ENCODE assay signal across 1 cellular context in genomic region chr2:171878481-171878993, GRCh38.
TF ChIP-seq lines count a peak whose summit lies in the region.

No MANE protein-coding gene starts in this region.

TF ChIP-seq in K562, 482 proteins besides CTCF, POLR2A, EP300 and RAD21 (continued from another document and continues in another):
- TF ChIP-seq, protein P1, sequence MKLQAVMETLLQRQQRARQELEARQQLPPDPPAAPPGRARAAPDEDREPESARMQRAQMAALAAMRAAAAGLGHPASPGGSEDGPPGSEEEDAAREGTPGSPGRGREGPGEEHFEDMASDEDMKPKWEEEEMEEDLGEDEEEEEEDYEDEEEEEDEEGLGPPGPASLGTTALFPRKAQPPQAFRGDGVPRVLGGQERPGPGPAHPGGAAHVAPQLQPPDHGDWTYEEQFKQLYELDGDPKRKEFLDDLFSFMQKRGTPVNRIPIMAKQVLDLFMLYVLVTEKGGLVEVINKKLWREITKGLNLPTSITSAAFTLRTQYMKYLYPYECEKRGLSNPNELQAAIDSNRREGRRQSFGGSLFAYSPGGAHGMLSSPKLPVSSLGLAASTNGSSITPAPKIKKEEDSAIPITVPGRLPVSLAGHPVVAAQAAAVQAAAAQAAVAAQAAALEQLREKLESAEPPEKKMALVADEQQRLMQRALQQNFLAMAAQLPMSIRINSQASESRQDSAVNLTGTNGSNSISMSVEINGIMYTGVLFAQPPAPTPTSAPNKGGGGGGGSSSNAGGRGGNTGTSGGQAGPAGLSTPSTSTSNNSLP (IDR thresholded peaks at IDR 0.05; ENCODE audit: borderline replicate concordance, low read depth, low read length) = no peak
- TF ChIP-seq SRSF1 (IDR thresholded peaks at IDR 0.05; ENCODE audit: low read depth, low read length) (no peak), EHMT2 (IDR thresholded peaks at IDR 0.05) (0 out of 2 replicates have a peak, but pooled peaks have one; percentile 57), TFAM (CRISPR knock-in tag; conservative IDR thresholded peaks at IDR 0.05) (no peak), TBP (optimal IDR thresholded peaks at IDR 0.05; ENCODE audit: low read depth, low read length) (no peak), ZNF274 (IDR thresholded peaks at IDR 0.05; ENCODE audit: borderline replicate concordance, low read depth, low read length) (no peak), MIER1 (IDR thresholded peaks at IDR 0.05; ENCODE audit: low read depth) (no peak), HIVEP1 (CRISPR knock-in tag; IDR thresholded peaks at IDR 0.05) (no peak), POLR3A (IDR thresholded peaks at IDR 0.05; ENCODE audit: borderline replicate concordance, extremely low read depth, insufficient read depth, insufficient read length) (no peak), HDAC6 (IDR thresholded peaks at IDR 0.05; ENCODE audit: low read depth, low read length) (no peak), ZNF165 (CRISPR knock-in tag; IDR thresholded peaks at IDR 0.05; ENCODE audit: borderline replicate concordance) (no peak), HSF4 (CRISPR knock-in tag; IDR thresholded peaks at IDR 0.05; ENCODE audit: borderline replicate concordance) (no peak), ZNF644 (tag; IDR thresholded peaks at IDR 0.05; ENCODE audit: low read depth) (0 out of 2 replicates have a peak, but pooled peaks have one; percentile 46), SMAD3 (CRISPR knock-in tag; conservative IDR thresholded peaks at IDR 0.05) (no peak), ZFP36 (IDR thresholded peaks at IDR 0.05; ENCODE audit: low read depth, low read length, partially characterized antibody) (no peak), ZNF134 (CRISPR knock-in tag; conservative IDR thresholded peaks at IDR 0.05) (no peak), POLR2AphosphoS5 (IDR thresholded peaks at IDR 0.05; ENCODE audit: control insufficient read depth, insufficient read depth, low read depth, low read length) (no peak), PREB (CRISPR knock-in tag; IDR thresholded peaks at IDR 0.05) (no peak), RB1 (IDR thresholded peaks at IDR 0.05; ENCODE audit: low read depth) (no peak), HMGXB4 (CRISPR knock-in tag; IDR thresholded peaks at IDR 0.05) (no peak), ZSCAN29 (IDR thresholded peaks at IDR 0.05) (no peak), ZNF785 (CRISPR knock-in tag; IDR thresholded peaks at IDR 0.05) (no peak), E2F1 (CRISPR knock-in tag; IDR thresholded peaks at IDR 0.05) (no peak), NONO (IDR thresholded peaks at IDR 0.05; ENCODE audit: low read depth in 2 of 2, low read length in 1 of 2) (no peak), FOXM1 (IDR thresholded peaks at IDR 0.05; ENCODE audit: low read depth) (peak; percentile 57), FOXM1 (CRISPR knock-in tag; IDR thresholded peaks at IDR 0.05; ENCODE audit: low read depth) (no peak), ZNF23 (CRISPR knock-in tag; IDR thresholded peaks at IDR 0.05) (no peak), ZKSCAN3 (CRISPR knock-in tag; IDR thresholded peaks at IDR 0.05) (no peak), MBD2 (IDR thresholded peaks at IDR 0.05; ENCODE audit: borderline replicate concordance, low read depth) (no peak), ZNF143 (CRISPR knock-in tag; IDR thresholded peaks at IDR 0.05) (no peak), PTTG1 (tag; IDR thresholded peaks at IDR 0.05; ENCODE audit: low read depth) (no peak), GTF2A2 (tag; IDR thresholded peaks at IDR 0.05) (no peak), ZKSCAN1 (IDR thresholded peaks at IDR 0.05; ENCODE audit: low read depth, low read length) (no peak), U2AF2 (optimal IDR thresholded peaks at IDR 0.05; ENCODE audit: low read depth, low read length) (no peak), ADNP (tag; IDR thresholded peaks at IDR 0.05) (peak; percentile 61; the same call in 1 of the 2 replicates), XRCC3 (IDR thresholded peaks at IDR 0.05) (no peak), ZNF589 (CRISPR knock-in tag; IDR thresholded peaks at IDR 0.05; ENCODE audit: low read depth) (no peak), HDAC3 (IDR thresholded peaks at IDR 0.05; ENCODE audit: borderline replicate concordance, partially characterized antibody) (no peak), ATF1 (CRISPR knock-in tag; IDR thresholded peaks at IDR 0.05) (no peak), ATF1 (tag; IDR thresholded peaks at IDR 0.05) (peak; percentile 25; the same call in 1 of the 2 replicates), XRCC5 (IDR thresholded peaks at IDR 0.05; ENCODE audit: low read depth, low read length) (no peak), PHF21A (IDR thresholded peaks at IDR 0.05; ENCODE audit: borderline replicate concordance, low read depth) (no peak), CSDE1 (IDR thresholded peaks at IDR 0.05) (no peak), ZNF79 (CRISPR knock-in tag; IDR thresholded peaks at IDR 0.05; ENCODE audit: low read depth) (no peak), ZNF316 (IDR thresholded peaks at IDR 0.05) (no peak), TCF7 (IDR thresholded peaks at IDR 0.05; ENCODE audit: borderline replicate concordance) (no peak), HNRNPH1 (optimal IDR thresholded peaks at IDR 0.05; ENCODE audit: low read depth, low read length) (no peak), ZNF3 (CRISPR knock-in tag; IDR thresholded peaks at IDR 0.05) (no peak)
- TF ChIP-seq, protein P2, sequence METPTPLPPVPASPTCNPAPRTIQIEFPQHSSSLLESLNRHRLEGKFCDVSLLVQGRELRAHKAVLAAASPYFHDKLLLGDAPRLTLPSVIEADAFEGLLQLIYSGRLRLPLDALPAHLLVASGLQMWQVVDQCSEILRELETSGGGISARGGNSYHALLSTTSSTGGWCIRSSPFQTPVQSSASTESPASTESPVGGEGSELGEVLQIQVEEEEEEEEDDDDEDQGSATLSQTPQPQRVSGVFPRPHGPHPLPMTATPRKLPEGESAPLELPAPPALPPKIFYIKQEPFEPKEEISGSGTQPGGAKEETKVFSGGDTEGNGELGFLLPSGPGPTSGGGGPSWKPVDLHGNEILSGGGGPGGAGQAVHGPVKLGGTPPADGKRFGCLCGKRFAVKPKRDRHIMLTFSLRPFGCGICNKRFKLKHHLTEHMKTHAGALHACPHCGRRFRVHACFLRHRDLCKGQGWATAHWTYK (CRISPR knock-in tag; IDR thresholded peaks at IDR 0.05) = no peak
- TF ChIP-seq, protein P3, sequence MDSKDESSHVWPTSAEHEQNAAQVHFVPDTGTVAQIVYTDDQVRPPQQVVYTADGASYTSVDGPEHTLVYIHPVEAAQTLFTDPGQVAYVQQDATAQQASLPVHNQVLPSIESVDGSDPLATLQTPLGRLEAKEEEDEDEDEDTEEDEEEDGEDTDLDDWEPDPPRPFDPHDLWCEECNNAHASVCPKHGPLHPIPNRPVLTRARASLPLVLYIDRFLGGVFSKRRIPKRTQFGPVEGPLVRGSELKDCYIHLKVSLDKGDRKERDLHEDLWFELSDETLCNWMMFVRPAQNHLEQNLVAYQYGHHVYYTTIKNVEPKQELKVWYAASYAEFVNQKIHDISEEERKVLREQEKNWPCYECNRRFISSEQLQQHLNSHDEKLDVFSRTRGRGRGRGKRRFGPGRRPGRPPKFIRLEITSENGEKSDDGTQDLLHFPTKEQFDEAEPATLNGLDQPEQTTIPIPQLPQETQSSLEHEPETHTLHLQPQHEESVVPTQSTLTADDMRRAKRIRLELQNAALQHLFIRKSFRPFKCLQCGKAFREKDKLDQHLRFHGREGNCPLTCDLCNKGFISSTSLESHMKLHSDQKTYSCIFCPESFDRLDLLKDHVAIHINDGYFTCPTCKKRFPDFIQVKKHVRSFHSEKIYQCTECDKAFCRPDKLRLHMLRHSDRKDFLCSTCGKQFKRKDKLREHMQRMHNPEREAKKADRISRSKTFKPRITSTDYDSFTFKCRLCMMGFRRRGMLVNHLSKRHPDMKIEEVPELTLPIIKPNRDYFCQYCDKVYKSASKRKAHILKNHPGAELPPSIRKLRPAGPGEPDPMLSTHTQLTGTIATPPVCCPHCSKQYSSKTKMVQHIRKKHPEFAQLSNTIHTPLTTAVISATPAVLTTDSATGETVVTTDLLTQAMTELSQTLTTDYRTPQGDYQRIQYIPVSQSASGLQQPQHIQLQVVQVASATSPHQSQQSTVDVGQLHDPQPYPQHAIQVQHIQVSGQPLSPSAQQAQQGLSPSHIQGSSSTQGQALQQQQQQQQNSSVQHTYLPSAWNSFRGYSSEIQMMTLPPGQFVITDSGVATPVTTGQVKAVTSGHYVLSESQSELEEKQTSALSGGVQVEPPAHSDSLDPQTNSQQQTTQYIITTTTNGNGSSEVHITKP (IDR thresholded peaks at IDR 0.05; ENCODE audit: partially characterized antibody) = no peak
- TF ChIP-seq, protein P4, sequence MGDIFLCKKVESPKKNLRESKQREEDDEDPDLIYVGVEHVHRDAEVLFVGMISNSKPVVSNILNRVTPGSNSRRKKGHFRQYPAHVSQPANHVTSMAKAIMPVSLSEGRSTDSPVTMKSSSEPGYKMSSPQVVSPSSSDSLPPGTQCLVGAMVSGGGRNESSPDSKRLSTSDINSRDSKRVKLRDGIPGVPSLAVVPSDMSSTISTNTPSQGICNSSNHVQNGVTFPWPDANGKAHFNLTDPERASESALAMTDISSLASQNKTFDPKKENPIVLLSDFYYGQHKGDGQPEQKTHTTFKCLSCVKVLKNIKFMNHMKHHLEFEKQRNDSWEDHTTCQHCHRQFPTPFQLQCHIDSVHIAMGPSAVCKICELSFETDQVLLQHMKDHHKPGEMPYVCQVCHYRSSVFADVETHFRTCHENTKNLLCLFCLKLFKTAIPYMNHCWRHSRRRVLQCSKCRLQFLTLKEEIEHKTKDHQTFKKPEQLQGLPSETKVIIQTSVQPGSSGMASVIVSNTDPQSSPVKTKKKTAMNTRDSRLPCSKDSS (IDR thresholded peaks at IDR 0.05; ENCODE audit: low read depth, partially characterized antibody) = no peak
- TF ChIP-seq, protein P5, sequence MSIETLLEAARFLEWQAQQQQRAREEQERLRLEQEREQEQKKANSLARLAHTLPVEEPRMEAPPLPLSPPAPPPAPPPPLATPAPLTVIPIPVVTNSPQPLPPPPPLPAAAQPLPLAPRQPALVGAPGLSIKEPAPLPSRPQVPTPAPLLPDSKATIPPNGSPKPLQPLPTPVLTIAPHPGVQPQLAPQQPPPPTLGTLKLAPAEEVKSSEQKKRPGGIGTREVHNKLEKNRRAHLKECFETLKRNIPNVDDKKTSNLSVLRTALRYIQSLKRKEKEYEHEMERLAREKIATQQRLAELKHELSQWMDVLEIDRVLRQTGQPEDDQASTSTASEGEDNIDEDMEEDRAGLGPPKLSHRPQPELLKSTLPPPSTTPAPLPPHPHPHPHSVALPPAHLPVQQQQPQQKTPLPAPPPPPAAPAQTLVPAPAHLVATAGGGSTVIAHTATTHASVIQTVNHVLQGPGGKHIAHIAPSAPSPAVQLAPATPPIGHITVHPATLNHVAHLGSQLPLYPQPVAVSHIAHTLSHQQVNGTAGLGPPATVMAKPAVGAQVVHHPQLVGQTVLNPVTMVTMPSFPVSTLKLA (conservative IDR thresholded peaks at IDR 0.05) = peak; percentile 89 to 94
- TF ChIP-seq, protein P6, sequence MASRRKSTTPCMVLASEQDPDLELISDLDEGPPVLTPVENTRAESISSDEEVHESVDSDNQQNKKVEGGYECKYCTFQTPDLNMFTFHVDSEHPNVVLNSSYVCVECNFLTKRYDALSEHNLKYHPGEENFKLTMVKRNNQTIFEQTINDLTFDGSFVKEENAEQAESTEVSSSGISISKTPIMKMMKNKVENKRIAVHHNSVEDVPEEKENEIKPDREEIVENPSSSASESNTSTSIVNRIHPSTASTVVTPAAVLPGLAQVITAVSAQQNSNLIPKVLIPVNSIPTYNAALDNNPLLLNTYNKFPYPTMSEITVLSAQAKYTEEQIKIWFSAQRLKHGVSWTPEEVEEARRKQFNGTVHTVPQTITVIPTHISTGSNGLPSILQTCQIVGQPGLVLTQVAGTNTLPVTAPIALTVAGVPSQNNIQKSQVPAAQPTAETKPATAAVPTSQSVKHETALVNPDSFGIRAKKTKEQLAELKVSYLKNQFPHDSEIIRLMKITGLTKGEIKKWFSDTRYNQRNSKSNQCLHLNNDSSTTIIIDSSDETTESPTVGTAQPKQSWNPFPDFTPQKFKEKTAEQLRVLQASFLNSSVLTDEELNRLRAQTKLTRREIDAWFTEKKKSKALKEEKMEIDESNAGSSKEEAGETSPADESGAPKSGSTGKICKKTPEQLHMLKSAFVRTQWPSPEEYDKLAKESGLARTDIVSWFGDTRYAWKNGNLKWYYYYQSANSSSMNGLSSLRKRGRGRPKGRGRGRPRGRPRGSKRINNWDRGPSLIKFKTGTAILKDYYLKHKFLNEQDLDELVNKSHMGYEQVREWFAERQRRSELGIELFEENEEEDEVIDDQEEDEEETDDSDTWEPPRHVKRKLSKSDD (conservative IDR thresholded peaks at IDR 0.05; ENCODE audit: low read length) = no peak
- TF ChIP-seq, protein P7, sequence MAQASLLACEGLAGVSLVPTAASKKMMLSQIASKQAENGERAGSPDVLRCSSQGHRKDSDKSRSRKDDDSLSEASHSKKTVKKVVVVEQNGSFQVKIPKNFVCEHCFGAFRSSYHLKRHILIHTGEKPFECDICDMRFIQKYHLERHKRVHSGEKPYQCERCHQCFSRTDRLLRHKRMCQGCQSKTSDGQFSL (CRISPR knock-in tag; IDR thresholded peaks at IDR 0.05) = no peak
- TF ChIP-seq, protein P7 (tag; IDR thresholded peaks at IDR 0.05) = no peak
